12 cellular contexts compared by ENCODE assay signal in the genomic region with DNA sequence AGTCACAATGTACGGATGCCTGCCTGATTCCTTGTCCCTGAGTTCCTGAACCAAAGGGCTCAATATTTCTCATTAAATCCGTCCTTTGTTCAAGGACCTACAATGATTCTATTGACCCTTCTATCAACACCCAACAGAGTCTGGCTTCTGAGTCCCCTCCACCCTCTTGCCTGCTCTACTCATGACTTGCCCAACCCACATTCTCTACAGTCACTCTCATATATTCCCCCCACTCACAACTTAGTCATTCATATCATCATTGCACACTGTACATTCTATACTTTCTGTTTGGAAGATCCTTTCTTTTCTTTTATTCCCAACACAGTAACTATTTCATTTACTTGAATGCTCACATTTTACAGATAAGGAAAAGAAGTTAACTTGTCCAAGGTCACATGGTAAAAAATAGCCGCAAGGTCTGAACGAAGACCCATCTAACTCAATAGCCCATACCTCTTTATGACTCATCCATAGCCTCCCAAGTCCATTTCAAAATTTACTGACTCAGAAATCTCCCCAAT. TPM values are rescaled to one million over a fixed set of nuclear protein-coding genes. Genes with fewer than 3 reads are reported as not detected.
DNase-seq lines count a peak whose midpoint lies in the region; TF ChIP-seq lines count a peak whose summit lies in the region.
"Had no signal": no experiment of that assay in that cellular context is flagged by ENCODE, and none has a peak within 500 bp of the region (broad histone marks: within the 10 kb centered on the region; RNA-seq: fewer than 3 reads in every experiment).

No MANE protein-coding gene starts in this region.

- no peak overlapping the region for H2BK5ac ChIP-seq in mesendoderm (ENCODE audit: low read length)

- TF ChIP-seq CTCF in astrocyte of the spinal cord (IDR thresholded peaks at IDR 0.05; ENCODE audit: low read depth, low read length) = no peak

- peaks cover 2% of the 10 kb centered on the region for H3K4me1 ChIP-seq in mesendoderm (ENCODE audit: control insufficient read depth, low read depth, low read length)
- H3K4me1 ChIP-seq: BLaER1 had no signal

- H4K5ac ChIP-seq in mesendoderm (ENCODE audit: low read length) = no peak overlapping the region

- no CpG with 5 or more reads among the region's 4 CpGs for WGBS in mesendoderm (ENCODE audit: extremely low coverage, insufficient coverage, low lambda C conversion rate)

- H3K27ac ChIP-seq in temporal lobe (ENCODE audit: low read depth, low read length) (peak overlapping the region; percentile 99), mesendoderm (ENCODE audit: low read depth, low read length) (no peak overlapping the region)
- H3K27ac ChIP-seq: BLaER1 had no signal

- H2BK120ac ChIP-seq in mesendoderm (ENCODE audit: low read depth, low read length) = no peak overlapping the region

- no peak overlapping the region for H2AK5ac ChIP-seq in mesendoderm (ENCODE audit: low read length)

- H3K36me3 ChIP-seq in mesendoderm (ENCODE audit: control insufficient read depth, insufficient read depth, low read length) = no peaks in the 10 kb centered on the region
- H3K36me3 ChIP-seq: BLaER1 had no signal

- H2BK15ac ChIP-seq in mesendoderm (replicated peaks; ENCODE audit: low read depth) = no peak overlapping the region

- H3K4ac ChIP-seq in mesendoderm (ENCODE audit: low read depth, low read length) = no peak overlapping the region

- no peak overlapping the region for H4K8ac ChIP-seq in mesendoderm (ENCODE audit: low read depth, low read length)

- peaks cover 9% of the 10 kb centered on the region for H3K79me1 ChIP-seq in mesendoderm (ENCODE audit: low read length)

- no peak overlapping the region for H3K9ac ChIP-seq in mesendoderm (ENCODE audit: low read length)
- H3K9ac ChIP-seq: BLaER1 had no signal

- peak; percentile 32 for DNase-seq in stimulated activated CD4-positive, alpha-beta T cell treated with anti-CD3 and anti-CD28 coated beads, Interleukin-15, amount 100 ng/mL, for 24 hours
- DNase-seq in stimulated activated CD4-positive, alpha-beta T cell treated with anti-CD3 and anti-CD28 coated beads, Interleukin-2, amount 100 ng/mL, for 48 hours = no peak
- DNase-seq in astrocyte of the spinal cord (ENCODE audit: low read depth, low spot score) = peak; percentile 42
- peak; percentile 42 for DNase-seq in kidney tubule cell (ENCODE audit: low spot score)
- DNase-seq in cortex of kidney (lab: John Stamatoyannopoulos, UW) = no peak
- DNase-seq in mesendoderm = no peak
- DNase-seq in NK-92 treated with Interleukin-12 subunit alpha and Interleukin-12 subunit beta, amount 100 ng/mL, for 24 hours (lab: John Stamatoyannopoulos, UW) = no peak
- DNase-seq: cerebellar nuclear complex, natural killer cell, NCI-H2171 treated with DMSO at 0.1 percent for 48 hours had no signal

- no peaks in the 10 kb centered on the region for H3K27me3 ChIP-seq in mesendoderm (ENCODE audit: insufficient read depth, low read length, poor library complexity)

- no peak overlapping the region for H3K56ac ChIP-seq in mesendoderm (ENCODE audit: low read length)

- H3K4me3 ChIP-seq in astrocyte of the spinal cord (ENCODE audit: low read depth, low read length) (no peak overlapping the region), mesendoderm (ENCODE audit: low read length) (no peak overlapping the region)
- H3K4me3 ChIP-seq: BLaER1 had no signal

- H3K18ac ChIP-seq in mesendoderm (ENCODE audit: low read length) = no peak overlapping the region

- H3K23ac ChIP-seq in mesendoderm (ENCODE audit: low read length) = no peak overlapping the region

- H3K4me2 ChIP-seq in mesendoderm (ENCODE audit: low read length) = no peak overlapping the region
- H3K4me2 ChIP-seq: BLaER1 had no signal

- H3K79me2 ChIP-seq in mesendoderm (ENCODE audit: control insufficient read depth, insufficient read depth, low read length) = peaks cover 5% of the 10 kb centered on the region

- in situ Hi-C loops in astrocyte of the spinal cord (cut with HindIII; ENCODE audit: low sequenced_read_pairs) = no loop called here

RNA-seq across cellular contexts. Expression of a gene that starts 3.6 kb away (rescaled TPM):
- 4.4 TPM for total RNA-seq in temporal lobe
- 5.4 TPM for polyA plus RNA-seq in mesendoderm (2013, experiment 1 of 2)
- polyA plus RNA-seq in mesendoderm (2013, experiment 2 of 2) = 5.9 TPM

Comparison
In these comparisons a context has a peak if more than half of its experiments do, and no peak if none do; other contexts are left out.
1. DNase-seq: peak in stimulated activated CD4-positive, alpha-beta T cell treated with anti-CD3 and anti-CD28 coated beads, Interleukin-15, amount 100 ng/mL, for 24 hours (single experiment), astrocyte of the spinal cord (single experiment) and kidney tubule cell (single experiment); none in stimulated activated CD4-positive, alpha-beta T cell treated with anti-CD3 and anti-CD28 coated beads, Interleukin-2, amount 100 ng/mL, for 48 hours (0 of 2), cortex of kidney (single experiment), mesendoderm (single experiment) and NK-92 treated with Interleukin-12 subunit alpha and Interleukin-12 subunit beta, amount 100 ng/mL, for 24 hours (single experiment).